Comparison of ENCODE assay signal across 1 cellular context in genomic region chr20:46089338-46090094, GRCh38.
TF ChIP-seq lines count a peak whose summit lies in the region.

TSS of gene NCOA5 (minus strand) at chr20:46089962. CDS start at chr20:46079424, 10,538 bp downstream.

TF ChIP-seq in HepG2, 621 proteins besides CTCF, POLR2A, EP300 and RAD21 (continued from another document and continues in another):
- TF ChIP-seq BCL3 (CRISPR knock-in tag; IDR thresholded peaks at IDR 0.05) (peak; percentile 100), ZNF207 (IDR thresholded peaks at IDR 0.05; ENCODE audit: borderline replicate concordance) (no peak), NONO (IDR thresholded peaks at IDR 0.05) (no peak), NONO (CRISPR knock-in tag; conservative IDR thresholded peaks at IDR 0.05) (peak; percentile 100), ZBTB10 (CRISPR knock-in tag; IDR thresholded peaks at IDR 0.05; ENCODE audit: borderline replicate concordance) (peak; percentile 89), SIX1 (CRISPR knock-in tag; IDR thresholded peaks at IDR 0.05; ENCODE audit: borderline replicate concordance) (no peak), ZNF597 (CRISPR knock-in tag; IDR thresholded peaks at IDR 0.05) (no peak), POGZ (CRISPR knock-in tag; IDR thresholded peaks at IDR 0.05) (no peak), ZNF18 (CRISPR knock-in tag; IDR thresholded peaks at IDR 0.05; ENCODE audit: insufficient replicate concordance) (peak; percentile 93), NR0B2 (CRISPR knock-in tag; IDR thresholded peaks at IDR 0.05) (peak; percentile 96), NKX3-1 (CRISPR knock-in tag; IDR thresholded peaks at IDR 0.05) (no peak), MIER2 (CRISPR knock-in tag; IDR thresholded peaks at IDR 0.05) (peak; percentile 78), FUBP1 (CRISPR knock-in tag; IDR thresholded peaks at IDR 0.05; ENCODE audit: borderline replicate concordance) (peak; percentile 98), CERS6 (CRISPR knock-in tag; IDR thresholded peaks at IDR 0.05) (0 out of 2 replicates have a peak, but pooled peaks have one; percentile 11), ERF (CRISPR knock-in tag; IDR thresholded peaks at IDR 0.05) (peak; percentile 97), NFE2L2 (IDR thresholded peaks at IDR 0.05; ENCODE audit: low read length) (0 out of 2 replicates have a peak, but pooled peaks have one; percentile 3), PREB (CRISPR knock-in tag; IDR thresholded peaks at IDR 0.05) (no peak), YEATS4 (CRISPR knock-in tag; IDR thresholded peaks at IDR 0.05; ENCODE audit: borderline replicate concordance) (peak; percentile 100), ARHGAP35 (CRISPR knock-in tag; IDR thresholded peaks at IDR 0.05; ENCODE audit: borderline replicate concordance) (peak; percentile 85), ZNF234 (CRISPR knock-in tag; conservative IDR thresholded peaks at IDR 0.05) (peak; percentile 93; the same call in 1 of the 2 replicates), MAZ (IDR thresholded peaks at IDR 0.05; ENCODE audit: borderline replicate concordance, low read depth, low read length) (peak; percentile 98), MAZ (CRISPR knock-in tag; IDR thresholded peaks at IDR 0.05; ENCODE audit: low read depth) (peak; percentile 100), HOXA9 (CRISPR knock-in tag; IDR thresholded peaks at IDR 0.05; ENCODE audit: borderline replicate concordance) (peak; percentile 64; the same call in 1 of the 2 replicates), KDM2A (CRISPR knock-in tag; IDR thresholded peaks at IDR 0.05; ENCODE audit: borderline replicate concordance, low read depth) (peak; percentile 97), CEBPG (CRISPR knock-in tag; IDR thresholded peaks at IDR 0.05) (peak; percentile 91), ZIK1 (CRISPR knock-in tag; IDR thresholded peaks at IDR 0.05; ENCODE audit: borderline replicate concordance, low read depth) (peak; percentile 98; the same call in 1 of the 2 replicates), FOXK1 (CRISPR knock-in tag; IDR thresholded peaks at IDR 0.05; ENCODE audit: borderline replicate concordance, low read depth) (peak; percentile 99), ATF1 (CRISPR knock-in tag; IDR thresholded peaks at IDR 0.05) (no peak), MXD1 (CRISPR knock-in tag; IDR thresholded peaks at IDR 0.05) (peak; percentile 89), ZNF121 (CRISPR knock-in tag; IDR thresholded peaks at IDR 0.05) (peak; percentile 60; the same call in 1 of the 2 replicates), NAIF1 (CRISPR knock-in tag; IDR thresholded peaks at IDR 0.05; ENCODE audit: borderline replicate concordance) (no peak), ZNF496 (CRISPR knock-in tag; IDR thresholded peaks at IDR 0.05; ENCODE audit: insufficient replicate concordance) (no peak), CENPX (CRISPR knock-in tag; IDR thresholded peaks at IDR 0.05) (no peak), ZBTB8A (CRISPR knock-in tag; IDR thresholded peaks at IDR 0.05; ENCODE audit: borderline replicate concordance, low read depth) (no peak), HNF1B (CRISPR knock-in tag; IDR thresholded peaks at IDR 0.05) (peak; percentile 76; the same call in 1 of the 2 replicates), GABPA (IDR thresholded peaks at IDR 0.05; ENCODE audit: low read depth, low read length) (no peak), GABPA (CRISPR knock-in tag; IDR thresholded peaks at IDR 0.05; ENCODE audit: low read depth) (no peak), ZBTB43 (CRISPR knock-in tag; conservative IDR thresholded peaks at IDR 0.05) (no peak; the same call in none of the 2 replicates), ZNF34 (CRISPR knock-in tag; IDR thresholded peaks at IDR 0.05; ENCODE audit: borderline replicate concordance) (no peak), THAP9 (CRISPR knock-in tag; IDR thresholded peaks at IDR 0.05; ENCODE audit: borderline replicate concordance) (peak; percentile 74; the same call in 1 of the 2 replicates)
